In the genomic region with DNA sequence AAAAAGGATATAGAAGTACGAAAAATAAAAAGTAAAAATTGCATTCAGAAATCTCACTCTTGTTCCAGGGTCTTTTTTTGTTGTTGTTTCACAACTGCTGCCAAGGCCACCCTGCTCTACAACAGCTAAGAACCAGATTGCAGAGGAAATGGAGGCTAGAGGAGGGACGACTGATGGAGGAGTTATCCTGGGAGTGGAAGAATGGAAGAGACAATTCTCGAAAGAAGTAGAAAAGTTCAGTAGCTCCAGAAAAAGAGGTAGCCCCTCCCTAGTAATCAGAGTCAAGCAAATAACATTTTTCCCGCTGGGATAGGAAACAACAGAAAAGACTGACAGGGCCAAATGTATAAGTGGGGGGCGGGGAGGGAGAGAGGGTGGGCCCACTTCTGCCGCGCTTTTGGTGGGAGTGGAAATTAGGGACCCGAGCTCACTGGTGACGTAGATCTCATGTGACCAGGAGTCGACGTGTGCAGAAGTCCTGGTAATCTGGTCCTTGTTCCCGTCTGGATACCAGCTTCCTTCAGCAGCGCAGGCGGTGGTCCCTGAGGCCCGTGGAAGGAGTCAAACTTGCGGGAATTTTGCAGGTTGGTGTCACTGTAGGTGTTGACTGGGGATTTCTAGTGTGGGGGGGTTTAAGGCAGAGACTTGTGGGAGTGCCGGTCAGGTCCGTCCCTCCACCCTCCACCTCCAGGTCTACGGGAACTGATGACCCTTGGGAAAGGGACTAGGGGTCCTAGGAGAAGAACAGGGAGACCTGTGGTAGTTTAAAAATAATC, we compare ENCODE assay signal across 8 cellular contexts. TPM values are rescaled to one million over a fixed set of nuclear protein-coding genes. Genes with fewer than 3 reads are reported as not detected.
A peak's percentile ranks its signal among the peaks of the same experiment; 100 is the strongest.
DNase-seq lines count a peak whose midpoint lies in the region; ATAC-seq and TF ChIP-seq lines count a peak whose summit lies in the region.

A gene with protein sequence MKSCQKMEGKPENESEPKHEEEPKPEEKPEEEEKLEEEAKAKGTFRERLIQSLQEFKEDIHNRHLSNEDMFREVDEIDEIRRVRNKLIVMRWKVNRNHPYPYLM (plus strand): TSS at position 484 of the 776 bp plus-strand sequence. CDS start 1,179 bp downstream, outside the sequence.

- TF ChIP-seq CTCF in nephron progenitor cell (IDR thresholded peaks at IDR 0.05): no peak

- no peaks in the 10 kb centered on the region for H3K36me3 Mint-ChIP-seq in activated T-cell treated with anti-CD3 and anti-CD28 coated beads, Interleukin-2, amount 50 U/mL, for 24 hours (ENCODE audit: low read depth)
- no peaks in the 10 kb centered on the region for H3K36me3 Mint-ChIP-seq in activated naive CD8-positive, alpha-beta T cell treated with anti-CD3 and anti-CD28 coated beads, Interleukin-2, amount 10 ng/mL, durations not matched to agents 7 days and 5 days
- peaks cover 17% of the 10 kb centered on the region for H3K36me3 Mint-ChIP-seq in nephron progenitor cell (ENCODE audit: low read depth)

- no peak for DNase-seq in activated T-cell treated with anti-CD3 and anti-CD28 coated beads, Interleukin-2, amount 50 U/mL, for 24 hours
- DNase-seq in activated T-cell treated with anti-CD3 and anti-CD28 coated beads for 4 hours: no peak
- DNase-seq in NCI-H2081 treated with DMSO at 0.1 percent for 48 hours (lab: John Stamatoyannopoulos, UW): peak; percentile 74
- DNase-seq in activated naive CD8-positive, alpha-beta T cell treated with anti-CD3 and anti-CD28 coated beads, Interleukin-2, amount 10 ng/mL, durations not matched to agents 7 days and 5 days: no peak
- DNase-seq in glomerular visceral epithelial cell (ENCODE audit: extremely low spot score): peak; percentile 71
- DNase-seq in nephron progenitor cell: peak; percentile 30
- no peak for DNase-seq in KG1 (lab: John Stamatoyannopoulos, UW)
- no peak for DNase-seq in SKM-1 treated with dmso at 0.1 percent for 144 hours (lab: John Stamatoyannopoulos, UW; ENCODE audit: unreplicated experiment)

- peaks cover 3% of the 10 kb centered on the region for H3K4me1 Mint-ChIP-seq in activated T-cell treated with anti-CD3 and anti-CD28 coated beads, Interleukin-2, amount 50 U/mL, for 24 hours (ENCODE audit: low read depth)
- H3K4me1 Mint-ChIP-seq in activated naive CD8-positive, alpha-beta T cell treated with anti-CD3 and anti-CD28 coated beads, Interleukin-2, amount 10 ng/mL, durations not matched to agents 7 days and 5 days: peaks cover 6% of the 10 kb centered on the region
- H3K4me1 Mint-ChIP-seq in nephron progenitor cell: peaks cover 24% of the 10 kb centered on the region

- no peak for ATAC-seq in activated naive CD8-positive, alpha-beta T cell treated with anti-CD3 and anti-CD28 coated beads, Interleukin-2, amount 10 ng/mL, durations not matched to agents 7 days and 5 days (ENCODE audit: low read depth)

- peak within 1 kb of the TSS; percentile 81 for H3K4me3 Mint-ChIP-seq in activated T-cell treated with anti-CD3 and anti-CD28 coated beads, Interleukin-2, amount 50 U/mL, for 24 hours
- H3K4me3 Mint-ChIP-seq in activated naive CD8-positive, alpha-beta T cell treated with anti-CD3 and anti-CD28 coated beads, Interleukin-2, amount 10 ng/mL, durations not matched to agents 7 days and 5 days: peak within 1 kb of the TSS; percentile 84
- peak within 1 kb of the TSS; percentile 97 for H3K4me3 Mint-ChIP-seq in nephron progenitor cell

- peaks cover 40% of the 10 kb centered on the region for H3K27me3 Mint-ChIP-seq in activated T-cell treated with anti-CD3 and anti-CD28 coated beads, Interleukin-2, amount 50 U/mL, for 24 hours
- peaks cover 5% of the 10 kb centered on the region for H3K27me3 Mint-ChIP-seq in activated naive CD8-positive, alpha-beta T cell treated with anti-CD3 and anti-CD28 coated beads, Interleukin-2, amount 10 ng/mL, durations not matched to agents 7 days and 5 days
- H3K27me3 Mint-ChIP-seq in nephron progenitor cell (ENCODE audit: low read depth, poor library complexity): no peaks in the 10 kb centered on the region

- H3K9me3 Mint-ChIP-seq in activated T-cell treated with anti-CD3 and anti-CD28 coated beads, Interleukin-2, amount 50 U/mL, for 24 hours: no peaks in the 10 kb centered on the region
- no peaks in the 10 kb centered on the region for H3K9me3 Mint-ChIP-seq in activated naive CD8-positive, alpha-beta T cell treated with anti-CD3 and anti-CD28 coated beads, Interleukin-2, amount 10 ng/mL, durations not matched to agents 7 days and 5 days
- H3K9me3 Mint-ChIP-seq in nephron progenitor cell: peaks cover 15% of the 10 kb centered on the region

- peak within 1 kb of the TSS; percentile 41 for H3K27ac Mint-ChIP-seq in activated T-cell treated with anti-CD3 and anti-CD28 coated beads, Interleukin-2, amount 50 U/mL, for 24 hours
- H3K27ac Mint-ChIP-seq in activated naive CD8-positive, alpha-beta T cell treated with anti-CD3 and anti-CD28 coated beads, Interleukin-2, amount 10 ng/mL, durations not matched to agents 7 days and 5 days: peak within 1 kb of the TSS; percentile 73
- H3K27ac Mint-ChIP-seq in nephron progenitor cell: peak within 1 kb of the TSS; percentile 99

- POLR2A ChIA-PET in activated naive CD8-positive, alpha-beta T cell treated with anti-CD3 and anti-CD28 coated beads, Interleukin-2, amount 10 ng/mL, durations not matched to agents 7 days and 5 days (lab: Charles Lee): interaction anchor here (0.7 kb wide), 1 partner anchor 81 kb away, joined by 3 read pairs; no protein-coding TSS in a partner anchor

RNA-seq across cellular contexts. Expression of the gene that starts here (rescaled TPM):
- 1 to 10 TPM; 1.5 to 1.8 TPM for total RNA-seq in activated naive CD8-positive, alpha-beta T cell treated with anti-CD3 and anti-CD28 coated beads, Interleukin-2, amount 10 ng/mL, durations not matched to agents 7 days and 5 days

Comparison
In these comparisons a context has a peak if more than half of its experiments do, and no peak if none do; other contexts are left out.
1. DNase-seq: peak in NCI-H2081 treated with DMSO at 0.1 percent for 48 hours (single experiment), glomerular visceral epithelial cell (single experiment) and nephron progenitor cell (single experiment); none in activated T-cell treated with anti-CD3 and anti-CD28 coated beads, Interleukin-2, amount 50 U/mL, for 24 hours (single experiment), activated T-cell treated with anti-CD3 and anti-CD28 coated beads for 4 hours (single experiment), activated naive CD8-positive, alpha-beta T cell treated with anti-CD3 and anti-CD28 coated beads, Interleukin-2, amount 10 ng/mL, durations not matched to agents 7 days and 5 days (single experiment), KG1 (single experiment) and SKM-1 treated with dmso at 0.1 percent for 144 hours (single experiment).
2. H3K27ac Mint-ChIP-seq: peak in every context shown above with its lines; median percentile 99 in nephron progenitor cell; 73 in activated naive CD8-positive, alpha-beta T cell treated with anti-CD3 and anti-CD28 coated beads, Interleukin-2, amount 10 ng/mL, durations not matched to agents 7 days and 5 days; 41 in activated T-cell treated with anti-CD3 and anti-CD28 coated beads, Interleukin-2, amount 50 U/mL, for 24 hours.
3. Peak in every context shown above with its lines, with median percentiles within 50 percentile points of each other: H3K4me3 Mint-ChIP-seq.